In genomic region chr4:104491826-104492771, GRCh38 we compare ENCODE assay signal across 9 cellular contexts. TPM values are rescaled to one million over a fixed set of nuclear protein-coding genes. Genes with fewer than 3 reads are reported as not detected.
DNase-seq lines count a peak whose midpoint lies in the region; ATAC-seq and TF ChIP-seq lines count a peak whose summit lies in the region.
"Had no signal": no experiment of that assay in that cellular context is flagged by ENCODE, and none has a peak within 500 bp of the region (broad histone marks: within the 10 kb centered on the region; RNA-seq: fewer than 3 reads in every experiment).

No MANE protein-coding gene starts in this region.

- H3K9me3 ChIP-seq in iPS-20b (ENCODE audit: insufficient read depth, low read depth, low read length): no peaks in the 10 kb centered on the region
- H3K9me3 ChIP-seq in spleen: no peaks in the 10 kb centered on the region

- H3K36me3 Mint-ChIP-seq in activated T-helper 17 cell treated with anti-CD3 and anti-CD28 coated beads, Interleukin-2, amount 50 U/mL, for 72 hours (ENCODE audit: low read depth): no peaks in the 10 kb centered on the region

- peak; percentile 72 for DNase-seq in NCI-H2107 treated with DMSO at 0.1 percent for 48 hours (lab: John Stamatoyannopoulos, UW; ENCODE audit: unreplicated experiment)
- no peak for DNase-seq in NCI-H2107 (lab: John Stamatoyannopoulos, UW)
- no peak for DNase-seq in Jurkat, Clone E6-1 (ENCODE audit: low read depth, low spot score)
- DNase-seq in spleen: no peak
- no peak for DNase-seq in KG1 (lab: John Stamatoyannopoulos, UW)

- no peaks in the 10 kb centered on the region for H3K9me3 Mint-ChIP-seq in activated T-helper 17 cell treated with anti-CD3 and anti-CD28 coated beads, Interleukin-2, amount 50 U/mL, for 72 hours

- H3K27me3 ChIP-seq in iPS-20b (ENCODE audit: insufficient read depth, low read length) (peaks cover 25% of the 10 kb centered on the region; the same call in 1 of the 2 replicates), spleen (replicated peaks in 1 of 7) (peaks cover 0 to 90% (median 35%) of the 10 kb centered on the region in 7 donors)

- peak overlapping the region; percentile 81; the same call in 1 of the 2 replicates for H3K9ac ChIP-seq in iPS-20b (ENCODE audit: low read depth, low read length)

- WGBS in spleen, 5 donors: 5 to 10% (median 7%) methylated on average over 19 of the region's 19 CpGs

- H3K4me1 Mint-ChIP-seq in activated T-helper 17 cell treated with anti-CD3 and anti-CD28 coated beads, Interleukin-2, amount 50 U/mL, for 72 hours: peaks cover 35% of the 10 kb centered on the region

- H3K4me3 Mint-ChIP-seq in activated T-helper 17 cell treated with anti-CD3 and anti-CD28 coated beads, Interleukin-2, amount 50 U/mL, for 72 hours: peak overlapping the region; percentile 80

- no peaks in the 10 kb centered on the region for H3K36me3 ChIP-seq in iPS-20b (ENCODE audit: insufficient read depth, low read depth, low read length)
- no peaks in the 10 kb centered on the region for H3K36me3 ChIP-seq in spleen

- H3K27ac ChIP-seq in iPS-20b (ENCODE audit: low read length) (no peak overlapping the region), spleen (peak overlapping the region in 5 of 8 donors; percentile 18 to 78 (median 65))
- H3K27ac ChIP-seq: C4-2B had no signal

- TF ChIP-seq POLR2A in spleen (IDR thresholded peaks at IDR 0.05): no peak

- peak overlapping the region; percentile 53 for H3K4me3 ChIP-seq in Jurkat, Clone E6-1 (ENCODE audit: low read length)
- H3K4me3 ChIP-seq in iPS-20b (ENCODE audit: low read length) (peak overlapping the region; percentile 97), spleen (peak overlapping the region in 7 of 8 donors; percentile 38 to 71 (median 41))

- TF ChIP-seq CTCF in spleen (IDR thresholded peaks at IDR 0.05 in 8 of 11, conservative IDR thresholded peaks at IDR 0.05 in 3 of 11): no peak

- peak; percentile 30 for ATAC-seq in GM21528 (IDR thresholded peaks at IDR 0.05; ENCODE audit: low FRiP score, unreplicated experiment)
- ATAC-seq in activated T-helper 17 cell treated with anti-CD3 and anti-CD28 coated beads, Interleukin-2, amount 50 U/mL, for 72 hours (replicated peaks): peak; percentile 15

- H3K4me1 ChIP-seq in iPS-20b (ENCODE audit: insufficient read depth, low read length): peaks cover 33% of the 10 kb centered on the region
- H3K4me1 ChIP-seq in spleen: peaks cover 0 to 50% (median 26%) of the 10 kb centered on the region in 6 donors

- intact Hi-C loops in spleen (cut with DNase I; ENCODE audit: low total_unique reads): no loop called here

- peaks cover 27% of the 10 kb centered on the region for H3K27me3 Mint-ChIP-seq in activated T-helper 17 cell treated with anti-CD3 and anti-CD28 coated beads, Interleukin-2, amount 50 U/mL, for 72 hours

- H3K27ac Mint-ChIP-seq in activated T-helper 17 cell treated with anti-CD3 and anti-CD28 coated beads, Interleukin-2, amount 50 U/mL, for 72 hours: no peak overlapping the region

RNA-seq across cellular contexts. Expression of gene CXXC4, which starts 2.6 kb away (rescaled TPM):
- 0.31 TPM for polyA plus RNA-seq in Jurkat, Clone E6-1 (2012; ENCODE audit: insufficient read depth, insufficient read length)
- not detected for total RNA-seq in activated T-helper 17 cell treated with anti-CD3 and anti-CD28 coated beads, Interleukin-2, amount 50 U/mL, for 72 hours
- total RNA-seq in spleen: 1 to 10 TPM in 4 of 7 donors, under 1 TPM in 3; 0.43 to 1.6 (median 1.2) TPM
- under 1 TPM; 0.09 to 0.19 (median 0.15) TPM for polyA plus RNA-seq in spleen

Comparison
In these comparisons a context has a peak if more than half of its experiments do, and no peak if none do; other contexts are left out.
1. H3K4me3 ChIP-seq: peak in every context shown above with its lines; median percentile 97 in iPS-20b; 53 in Jurkat, Clone E6-1; 41 in spleen.